12 cellular contexts compared by ENCODE assay signal in genomic region chr5:96433066-96433447, GRCh38. TPM values are rescaled to one million over a fixed set of nuclear protein-coding genes. Genes with fewer than 3 reads are reported as not detected.
DNase-seq lines count a peak whose midpoint lies in the region; ATAC-seq and TF ChIP-seq lines count a peak whose summit lies in the region.
"Had no signal": no experiment of that assay in that cellular context is flagged by ENCODE, and none has a peak within 500 bp of the region (broad histone marks: within the 10 kb centered on the region; RNA-seq: fewer than 3 reads in every experiment).

PCSK1 (minus strand) TSS chr5:96433248; CDS start chr5:96433042, 206 bp downstream.

- TF ChIP-seq CTCF in GM06990 (IDR thresholded peaks at IDR 0.05; ENCODE audit: insufficient read depth, low read length, poor library complexity, severe bottlenecking) (no peak), brain (conservative IDR thresholded peaks at IDR 0.05) (no peak), osteocyte (IDR thresholded peaks at IDR 0.05) (no peak)

- H3K4me3 Mint-ChIP-seq in brain: peak within 1 kb of the TSS; percentile 86 to 96 (median 92)
- H3K4me3 Mint-ChIP-seq in osteocyte (ENCODE audit: unreplicated experiment): peak within 1 kb of the TSS; percentile 23
- no peak within 1 kb of the TSS for H3K4me3 Mint-ChIP-seq in activated CD8-positive, alpha-beta memory T cell treated with anti-CD3 and anti-CD28 coated beads, Interleukin-2, amount 10 ng/mL, durations not matched to agents 7 days and 5 days

- H3K36me3 Mint-ChIP-seq in brain: no peaks in the 10 kb centered on the region
- H3K36me3 Mint-ChIP-seq in osteocyte (ENCODE audit: unreplicated experiment): no peaks in the 10 kb centered on the region
- H3K36me3 Mint-ChIP-seq in activated CD8-positive, alpha-beta memory T cell treated with anti-CD3 and anti-CD28 coated beads, Interleukin-2, amount 10 ng/mL, durations not matched to agents 7 days and 5 days: peaks cover 4% of the 10 kb centered on the region

- no peaks in the 10 kb centered on the region; the same call in none of the 2 replicates for H3K27me3 ChIP-seq in GM06990 (replicated peaks; ENCODE audit: control insufficient read depth, insufficient read depth, low read length)

- peaks cover 43% of the 10 kb centered on the region for H3K4me1 Mint-ChIP-seq in brain
- H3K4me1 Mint-ChIP-seq in osteocyte (ENCODE audit: unreplicated experiment): peaks cover 28% of the 10 kb centered on the region
- peaks cover 5% of the 10 kb centered on the region for H3K4me1 Mint-ChIP-seq in activated CD8-positive, alpha-beta memory T cell treated with anti-CD3 and anti-CD28 coated beads, Interleukin-2, amount 10 ng/mL, durations not matched to agents 7 days and 5 days

- peak within 1 kb of the TSS; percentile 17 to 82 (median 40) for H3K27ac Mint-ChIP-seq in brain
- no peak within 1 kb of the TSS for H3K27ac Mint-ChIP-seq in osteocyte (ENCODE audit: unreplicated experiment)
- no peak within 1 kb of the TSS for H3K27ac Mint-ChIP-seq in activated CD8-positive, alpha-beta memory T cell treated with anti-CD3 and anti-CD28 coated beads, Interleukin-2, amount 10 ng/mL, durations not matched to agents 7 days and 5 days
- H3K27ac Mint-ChIP-seq: memory B cell had no signal

- peaks cover 0 to 4% (median 0%) of the 10 kb centered on the region in 5 experiments for H3K9me3 Mint-ChIP-seq in brain
- no peaks in the 10 kb centered on the region for H3K9me3 Mint-ChIP-seq in osteocyte (ENCODE audit: unreplicated experiment)
- no peaks in the 10 kb centered on the region for H3K9me3 Mint-ChIP-seq in activated CD8-positive, alpha-beta memory T cell treated with anti-CD3 and anti-CD28 coated beads, Interleukin-2, amount 10 ng/mL, durations not matched to agents 7 days and 5 days (ENCODE audit: low read depth)

- CTCF ChIA-PET in activated CD8-positive, alpha-beta memory T cell treated with anti-CD3 and anti-CD28 coated beads, Interleukin-2, amount 10 ng/mL, durations not matched to agents 7 days and 5 days (lab: Charles Lee): no interaction called here

- no peak for DNase-seq in GM06990 (ENCODE audit: extremely low read depth, insufficient read length)
- DNase-seq in NCI-H1694 (lab: John Stamatoyannopoulos, UW): peak; percentile 7
- DNase-seq in osteocyte (ENCODE audit: extremely low spot score, unreplicated experiment): no peak
- no peak for DNase-seq in OCI-M1 (lab: John Stamatoyannopoulos, UW)
- DNase-seq in activated CD8-positive, alpha-beta memory T cell treated with anti-CD3 and anti-CD28 coated beads, Interleukin-2, amount 10 ng/mL, durations not matched to agents 7 days and 5 days: no peak
- DNase-seq: stimulated activated CD8-positive, alpha-beta memory T cell treated with anti-CD3 and anti-CD28 coated beads, Interleukin-4, amount 100 ng/mL, for 48 hours had no signal

- H3K4me3 ChIP-seq in GM06990 (replicated peaks; ENCODE audit: low read depth, low read length): peak within 1 kb of the TSS; percentile 58
- H3K4me3 ChIP-seq: cardiac muscle cell had no signal

- H3K27me3 Mint-ChIP-seq in brain (peaks cover 26% of the 10 kb centered on the region), osteocyte (ENCODE audit: unreplicated experiment) (peaks cover 78% of the 10 kb centered on the region)
- H3K27me3 Mint-ChIP-seq in activated CD8-positive, alpha-beta memory T cell treated with anti-CD3 and anti-CD28 coated beads, Interleukin-2, amount 10 ng/mL, durations not matched to agents 7 days and 5 days: peaks cover 74% of the 10 kb centered on the region

- ATAC-seq in GM21423 (IDR thresholded peaks at IDR 0.05; ENCODE audit: unreplicated experiment): no peak
- no peak for ATAC-seq in activated CD8-positive, alpha-beta memory T cell treated with anti-CD3 and anti-CD28 coated beads, Interleukin-2, amount 10 ng/mL, durations not matched to agents 7 days and 5 days
- ATAC-seq in HG03571 (IDR thresholded peaks at IDR 0.05; ENCODE audit: unreplicated experiment): no peak

- no peaks in the 10 kb centered on the region for H3K36me3 ChIP-seq in GM06990 (ENCODE audit: control insufficient read depth, insufficient read depth, low read length)
- H3K36me3 ChIP-seq: cardiac muscle cell had no signal

RNA-seq across cellular contexts. Expression of gene PCSK1, which starts in this region (rescaled TPM):
- 56.3 TPM for polyA plus RNA-seq in brain (ENCODE audit: insufficient read depth, low read depth, low replicate concordance)
- not detected in 2 replicates for total RNA-seq in osteocyte
- not detected for total RNA-seq in activated CD8-positive, alpha-beta memory T cell treated with anti-CD3 and anti-CD28 coated beads, Interleukin-2, amount 10 ng/mL, durations not matched to agents 7 days and 5 days
- total RNA-seq: cardiac muscle cell; T-helper 1 cell treated with Interleukin-12 subunit alpha and Interleukin-12 subunit beta and Interleukin-4 antibody, amounts not matched to agents 30 ng/mL and 1 ng/mL, for 36 hours had no signal
- polyA plus RNA-seq: cardiac muscle cell had no signal

Comparison
In these comparisons a context has a peak if more than half of its experiments do, and no peak if none do; other contexts are left out.
1. H3K27ac Mint-ChIP-seq: peak in brain (5 of 5); none in osteocyte (single experiment) and activated CD8-positive, alpha-beta memory T cell treated with anti-CD3 and anti-CD28 coated beads, Interleukin-2, amount 10 ng/mL, durations not matched to agents 7 days and 5 days (single experiment).